ENCODE assay signal across 8 cellular contexts in the genomic region with DNA sequence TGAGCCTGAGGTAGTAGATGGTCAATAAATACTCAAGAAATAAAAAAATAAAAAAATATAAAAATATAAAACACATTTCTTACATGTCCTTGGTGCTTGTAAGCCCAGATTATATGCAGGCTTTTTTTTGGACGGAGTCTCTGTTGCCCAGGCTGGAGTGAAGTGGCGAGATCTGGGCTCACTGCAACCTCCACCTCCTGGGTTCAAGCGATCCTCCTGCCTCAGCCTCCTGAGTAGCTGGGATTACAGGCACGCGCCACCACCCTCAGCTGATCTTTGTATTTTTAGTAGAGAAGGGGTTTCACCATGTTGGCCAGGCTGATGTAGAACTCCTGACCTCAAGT. TPM values are rescaled to one million over a fixed set of nuclear protein-coding genes. Genes with fewer than 3 reads are reported as not detected.
DNase-seq lines count a peak whose midpoint lies in the region; TF ChIP-seq lines count a peak whose summit lies in the region.
"Not testable (repeated sequence)": the region's sequence is repeated elsewhere in the genome, so short reads cannot be mapped to it uniquely, and the experiment has no call there.

No MANE protein-coding gene starts in this region.

- peak overlapping the region; percentile 20 for H3K9ac ChIP-seq in HUES6 (ENCODE audit: low read length)

- H3K4me1 ChIP-seq in CD4-positive, alpha-beta memory T cell (ENCODE audit: insufficient read depth, low read length) = peaks cover 80% of the 10 kb centered on the region
- peaks cover 10% of the 10 kb centered on the region for H3K4me1 ChIP-seq in HUES6 (ENCODE audit: control insufficient read depth, insufficient read depth, low read length)
- H3K4me1 ChIP-seq in ascending aorta = peaks cover 0 to 21% of the 10 kb centered on the region in 2 donors
- peaks cover 63 to 74% of the 10 kb centered on the region in 2 experiments for H3K4me1 ChIP-seq in neutrophil (ENCODE audit: control insufficient read depth in 1 of 2, insufficient read depth in 1 of 2, low read depth in 1 of 2, low read length in 1 of 2)

- peaks cover 12% of the 10 kb centered on the region for H3K36me3 ChIP-seq in CD4-positive, alpha-beta memory T cell (ENCODE audit: insufficient read depth, low read length)
- H3K36me3 ChIP-seq in HUES6 (ENCODE audit: control insufficient read depth, insufficient read depth, low read length); ascending aorta: not testable (repeated sequence)
- peaks cover 10% of the 10 kb centered on the region for H3K36me3 ChIP-seq in neutrophil

- CTCF ChIA-PET in CD4-positive, alpha-beta memory T cell (lab: Charles Lee; ENCODE audit: partially characterized antibody) = interaction anchor here (1.2 to 33.6 kb wide), 5 partner anchors 4 to 66 kb away, joined by 3 to 821 read pairs (median 601); partner anchors contain the start of genes B2M, PATL2, SPG11 and TRIM69

- not testable (repeated sequence) for H3K27me3 ChIP-seq in CD4-positive, alpha-beta memory T cell (ENCODE audit: insufficient read depth, low read length); HUES6 (ENCODE audit: control insufficient read depth, insufficient read depth, low read length); ascending aorta; layer of hippocampus (ENCODE audit: control insufficient read depth, insufficient read depth, low read length); neutrophil

- POLR2A ChIA-PET in CD4-positive, alpha-beta memory T cell (lab: Charles Lee; ENCODE audit: partially characterized antibody) = interaction anchor here (0.6 to 39.7 kb wide), 10 partner anchors 9 to 301 kb away, joined by 3 to 5737 read pairs (median 4); partner anchors contain the start of genes B2M, EIF3J, PATL2 and SPG11

- not testable (repeated sequence) for H3K9me3 ChIP-seq in CD4-positive, alpha-beta memory T cell (ENCODE audit: control insufficient read depth in 1 of 2, low read length in 2 of 2); HUES6 (ENCODE audit: control insufficient read depth, insufficient read depth, low read depth, low read length); ascending aorta; neutrophil

- peak overlapping the region; percentile 98 for H3K27ac ChIP-seq in CD4-positive, alpha-beta memory T cell (ENCODE audit: low read depth, low read length)
- H3K27ac ChIP-seq in HUES6 (ENCODE audit: low read depth, low read length) = peak overlapping the region; percentile 19; the same call in 1 of the 2 replicates
- H3K27ac ChIP-seq in ascending aorta = peak overlapping the region; percentile 88 to 96
- peak overlapping the region; percentile 89 for H3K27ac ChIP-seq in epithelial cell of prostate
- peak overlapping the region; percentile 96 for H3K27ac ChIP-seq in layer of hippocampus (ENCODE audit: low read depth, low read length)
- peak overlapping the region; percentile 96 for H3K27ac ChIP-seq in neutrophil
- peak overlapping the region; percentile 84 for H3K27ac ChIP-seq in temporal lobe (ENCODE audit: low read depth, low read length)

- H3K4me1 Mint-ChIP-seq in CD4-positive, alpha-beta memory T cell = peaks cover 45 to 90% (median 62%) of the 10 kb centered on the region in 4 donors
- H3K4me1 Mint-ChIP-seq in T-helper 2 cell treated with Interferon-gamma antibody and Interleukin-4, amounts not matched to agents 5 μg/mL and 100 μg/mL, for 36 hours (ENCODE audit: low read depth) = peaks cover 56% of the 10 kb centered on the region

- peak overlapping the region in 1 of 2 donors; percentile 43 for H3K4me3 ChIP-seq in CD4-positive, alpha-beta memory T cell (ENCODE audit: low read length in 2 of 2)
- H3K4me3 ChIP-seq in HUES6 (ENCODE audit: low read depth, low read length) (peak overlapping the region; percentile 80), ascending aorta (peak overlapping the region; percentile 72 to 77), neutrophil (ENCODE audit: low read depth in 1 of 2, low read length in 1 of 2) (peak overlapping the region; percentile 89 to 91)

- not testable (repeated sequence) for H3K27me3 Mint-ChIP-seq in CD4-positive, alpha-beta memory T cell; T-helper 2 cell treated with Interferon-gamma antibody and Interleukin-4, amounts not matched to agents 5 μg/mL and 100 μg/mL, for 36 hours (ENCODE audit: low read depth)

- not testable (repeated sequence) for H3K9me3 Mint-ChIP-seq in CD4-positive, alpha-beta memory T cell; T-helper 2 cell treated with Interferon-gamma antibody and Interleukin-4, amounts not matched to agents 5 μg/mL and 100 μg/mL, for 36 hours

- peak overlapping the region; percentile 96 to 100 (median 99) for H3K27ac Mint-ChIP-seq in CD4-positive, alpha-beta memory T cell
- H3K27ac Mint-ChIP-seq in T-helper 2 cell treated with Interferon-gamma antibody and Interleukin-4, amounts not matched to agents 5 μg/mL and 100 μg/mL, for 36 hours = peak overlapping the region; percentile 100

- intact Hi-C loops in CD4-positive, alpha-beta memory T cell (cut with micrococcal nuclease) = loop anchor here (5.0 kb wide), 2 partner anchors 191 to 301 kb away; partner anchors contain the start of genes CTDSPL2 and EIF3J
- intact Hi-C loops in ascending aorta (cut with DNase I) = loop anchor here (2.0 to 10.0 kb wide), 7 partner anchors 65 to 907 kb away; partner anchors contain the start of genes CTDSPL2, EIF3J, GOLM2 and SPG11

- DNase-seq in CD4-positive, alpha-beta memory T cell; T-helper 2 cell treated with Interferon-gamma antibody and Interleukin-4, amounts not matched to agents 5 μg/mL and 100 μg/mL, for 36 hours (ENCODE audit: low spot score); ascending aorta (ENCODE audit: low spot score in 2 of 2); epithelial cell of prostate (ENCODE audit: low read depth, low spot score): not testable (repeated sequence)

- H3K36me3 Mint-ChIP-seq in CD4-positive, alpha-beta memory T cell = peaks cover 11 to 36% of the 10 kb centered on the region in 2 donors
- H3K36me3 Mint-ChIP-seq in T-helper 2 cell treated with Interferon-gamma antibody and Interleukin-4, amounts not matched to agents 5 μg/mL and 100 μg/mL, for 36 hours (ENCODE audit: low read depth) = peaks cover 26% of the 10 kb centered on the region

- peak overlapping the region; percentile 96 to 100 (median 99) for H3K4me3 Mint-ChIP-seq in CD4-positive, alpha-beta memory T cell
- H3K4me3 Mint-ChIP-seq in T-helper 2 cell treated with Interferon-gamma antibody and Interleukin-4, amounts not matched to agents 5 μg/mL and 100 μg/mL, for 36 hours = peak overlapping the region; percentile 98

- not testable (repeated sequence) for TF ChIP-seq CTCF in ascending aorta (IDR thresholded peaks at IDR 0.05); neutrophil (IDR thresholded peaks at IDR 0.05)

RNA-seq across cellular contexts. Expression of gene TRIM69, which starts 8.1 kb away (rescaled TPM):
- 10 to 100 TPM; 38.1 to 40.7 TPM for total RNA-seq in CD4-positive, alpha-beta memory T cell
- polyA plus RNA-seq in CD4-positive, alpha-beta memory T cell = 10 to 100 TPM; 25.8 to 42.0 TPM
- 40.3 TPM for total RNA-seq in ascending aorta
- total RNA-seq in temporal lobe = 27.0 TPM

RNA-seq across cellular contexts. Expression of gene B2M, which starts 16.9 kb away (rescaled TPM):
- total RNA-seq in CD4-positive, alpha-beta memory T cell = 1,000 to 10,000 TPM; 7,421 to 7,929 TPM
- polyA plus RNA-seq in CD4-positive, alpha-beta memory T cell = over 10,000 TPM; 34,708 to 62,423 TPM
- total RNA-seq in ascending aorta (3,395 TPM), temporal lobe (223 TPM)

RNA-seq across cellular contexts. Expression of gene PATL2, which starts 17.1 kb away (rescaled TPM):
- total RNA-seq in CD4-positive, alpha-beta memory T cell = 10 to 100 TPM; 62.1 to 62.8 TPM
- polyA plus RNA-seq in CD4-positive, alpha-beta memory T cell = 1 to 10 TPM; 5.7 to 7.5 TPM
- not detected for total RNA-seq in ascending aorta
- total RNA-seq in temporal lobe = not detected

Comparison
In these comparisons a context has a peak if more than half of its experiments do, and no peak if none do; other contexts are left out.
1. H3K27ac ChIP-seq: peak in every context shown above with its lines; median percentile 98 in CD4-positive, alpha-beta memory T cell; 96 in layer of hippocampus; 96 in neutrophil; 92 in ascending aorta; 89 in epithelial cell of prostate; 84 in temporal lobe; 19 in HUES6.
2. RNA of gene B2M, which starts 16.9 kb away (total RNA-seq): 7,421 to 7,929 TPM in CD4-positive, alpha-beta memory T cell and 3,395 TPM in ascending aorta (single experiment); 223 TPM in temporal lobe (single experiment); every median in the first group is over 10 times any median in the second.
3. RNA of gene PATL2, which starts 17.1 kb away (total RNA-seq): 62.1 to 62.8 TPM in CD4-positive, alpha-beta memory T cell; not detected in ascending aorta (single experiment) and not detected in temporal lobe (single experiment); every median in the first group is over 10 times any median in the second.